ENCODE assay signal across 1 cellular context in the genomic region with DNA sequence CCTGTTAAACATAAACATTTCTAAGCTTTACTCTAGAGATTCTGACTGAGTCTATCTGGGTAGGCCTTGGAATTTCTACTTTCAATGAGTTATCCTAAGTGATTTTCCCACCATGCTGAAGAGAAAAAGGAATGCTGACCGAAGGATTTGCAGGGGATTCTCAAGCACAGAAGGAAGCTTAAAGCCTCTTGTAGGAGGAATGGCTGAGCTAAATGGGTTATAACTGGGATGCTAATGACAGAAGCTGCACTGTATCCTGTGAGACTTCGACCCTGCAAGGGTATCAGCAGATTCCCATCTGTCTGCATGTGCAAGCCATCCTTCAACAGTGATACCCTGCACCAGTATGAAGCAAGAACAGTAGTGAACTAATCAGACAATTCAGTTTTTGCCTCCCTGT.
TF ChIP-seq lines count a peak whose summit lies in the region.

No MANE protein-coding gene starts in this region.

TF ChIP-seq in IMR-90, 13 proteins besides CTCF, POLR2A, EP300 and RAD21:
- peak; percentile 30; the same call in 1 of the 2 replicates for TF ChIP-seq CEBPB (IDR thresholded peaks at IDR 0.05; ENCODE audit: low read depth, low read length)
- TF ChIP-seq FOS (IDR thresholded peaks at IDR 0.05; ENCODE audit: low read depth, low read length), result no peak
